17 cellular contexts compared by ENCODE assay signal in the genomic region with DNA sequence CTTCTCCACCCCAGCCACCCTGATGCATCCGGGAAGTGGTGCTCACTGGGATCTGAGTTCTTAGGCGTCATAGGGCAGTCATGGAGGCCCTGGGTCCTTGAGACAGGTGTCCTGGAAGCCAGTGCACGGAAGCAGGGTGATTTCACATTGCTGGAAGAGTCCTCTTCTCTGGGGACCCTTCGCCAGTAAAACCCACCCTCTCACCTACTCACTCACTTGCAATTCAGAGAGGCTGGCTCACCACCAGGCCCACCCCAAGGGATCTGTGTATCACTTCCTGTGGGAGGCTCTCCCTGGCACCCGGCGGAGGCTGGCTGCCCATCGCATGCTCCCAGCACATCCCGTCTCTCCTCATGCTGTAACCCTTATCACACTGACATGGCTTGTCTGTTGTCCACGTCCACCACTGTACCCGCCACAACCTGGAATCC. TPM values are rescaled to one million over a fixed set of nuclear protein-coding genes. Genes with fewer than 3 reads are reported as not detected.
DNase-seq lines count a peak whose midpoint lies in the region; ATAC-seq and TF ChIP-seq lines count a peak whose summit lies in the region.
"Had no signal": no experiment of that assay in that cellular context is flagged by ENCODE, and none has a peak within 500 bp of the region (broad histone marks: within the 10 kb centered on the region; RNA-seq: fewer than 3 reads in every experiment).

No MANE protein-coding gene starts in this region.

- peak overlapping the region; percentile 44; the same call in 1 of the 2 replicates for H2AFZ ChIP-seq in KMS-11 (ENCODE audit: low read depth)

- peaks cover 8% of the 10 kb centered on the region for H3K36me3 Mint-ChIP-seq in T-helper 1 cell treated with Interleukin-12 subunit alpha and Interleukin-12 subunit beta and Interleukin-4 antibody, amounts not matched to agents 30 μg/mL and 1 μg/mL, for 36 hours (ENCODE audit: low read depth)
- H3K36me3 Mint-ChIP-seq in naive thymus-derived CD8-positive, alpha-beta T cell: no peaks in the 10 kb centered on the region
- H3K36me3 Mint-ChIP-seq: naive B cell had no signal

- H3K4me1 ChIP-seq in KMS-11 (ENCODE audit: low read depth, poor library complexity, severe bottlenecking) (peaks cover 100% of the 10 kb centered on the region), ascending aorta (peaks cover 0 to 14% of the 10 kb centered on the region in 2 donors)
- H3K4me1 ChIP-seq: foreskin keratinocyte had no signal

- peak overlapping the region; percentile 72 for H3K4me3 Mint-ChIP-seq in T-helper 1 cell treated with Interleukin-12 subunit alpha and Interleukin-12 subunit beta and Interleukin-4 antibody, amounts not matched to agents 30 μg/mL and 1 μg/mL, for 36 hours
- H3K4me3 Mint-ChIP-seq in naive thymus-derived CD8-positive, alpha-beta T cell: peak overlapping the region in 6 of 10 donors; percentile 48 to 84 (median 77)
- H3K4me3 Mint-ChIP-seq: naive B cell had no signal

- ATAC-seq in naive thymus-derived CD8-positive, alpha-beta T cell: no peak
- ATAC-seq in HG03039 (IDR thresholded peaks at IDR 0.05; ENCODE audit: unreplicated experiment): no peak
- ATAC-seq: foreskin keratinocyte had no signal

- no peaks in the 10 kb centered on the region for H4K20me1 ChIP-seq in KMS-11 (ENCODE audit: insufficient read depth)

- H3K4me3 ChIP-seq in KMS-11 (IDR thresholded peaks at IDR 0.05; ENCODE audit: insufficient read depth, low read depth, low read length): no peak overlapping the region
- H3K4me3 ChIP-seq in ascending aorta: no peak overlapping the region

- no peaks in the 10 kb centered on the region for H3K9me3 ChIP-seq in ascending aorta

- H3K27ac Mint-ChIP-seq in T-helper 1 cell treated with Interleukin-12 subunit alpha and Interleukin-12 subunit beta and Interleukin-4 antibody, amounts not matched to agents 30 μg/mL and 1 μg/mL, for 36 hours: peak overlapping the region; percentile 96
- peak overlapping the region in 4 of 10 donors; percentile 29 to 72 (median 48) for H3K27ac Mint-ChIP-seq in naive thymus-derived CD8-positive, alpha-beta T cell

- no peak for DNase-seq in T-helper 1 cell
- peak; percentile 4 to 69 for DNase-seq in ascending aorta (ENCODE audit: low spot score in 2 of 2)
- no peak for DNase-seq in naive thymus-derived CD8-positive, alpha-beta T cell
- DNase-seq in SKM-1 (lab: John Stamatoyannopoulos, UW; ENCODE audit: unreplicated experiment): no peak
- no peak for DNase-seq in NCI-H446 treated with DMSO at 0.1 percent for 48 hours (lab: John Stamatoyannopoulos, UW)
- DNase-seq: DMS53, foreskin keratinocyte, immature natural killer cell, Kasumi-1, naive B cell, NCI-H2171 treated with DMSO at 0.1 percent for 48 hours, small intestine had no signal

- TF ChIP-seq CTCF in KMS-11 (conservative IDR thresholded peaks at IDR 0.05; ENCODE audit: low read depth, low read length) (no peak), ascending aorta (IDR thresholded peaks at IDR 0.05) (no peak)

- peaks cover 69% of the 10 kb centered on the region for H3K4me1 Mint-ChIP-seq in T-helper 1 cell treated with Interleukin-12 subunit alpha and Interleukin-12 subunit beta and Interleukin-4 antibody, amounts not matched to agents 30 μg/mL and 1 μg/mL, for 36 hours (ENCODE audit: low read depth)
- peaks cover 26 to 77% (median 74%) of the 10 kb centered on the region in 4 donors for H3K4me1 Mint-ChIP-seq in naive thymus-derived CD8-positive, alpha-beta T cell

- no peaks in the 10 kb centered on the region for H3K27me3 ChIP-seq in KMS-11 (ENCODE audit: insufficient read depth, low read depth)
- H3K27me3 ChIP-seq in ascending aorta: no peaks in the 10 kb centered on the region

- POLR2A ChIA-PET in naive thymus-derived CD8-positive, alpha-beta T cell (lab: Charles Lee): no interaction called here

- H3K27me3 Mint-ChIP-seq in T-helper 1 cell treated with Interleukin-12 subunit alpha and Interleukin-12 subunit beta and Interleukin-4 antibody, amounts not matched to agents 30 μg/mL and 1 μg/mL, for 36 hours (ENCODE audit: low read depth): no peaks in the 10 kb centered on the region
- no peaks in the 10 kb centered on the region for H3K27me3 Mint-ChIP-seq in naive thymus-derived CD8-positive, alpha-beta T cell

- no peaks in the 10 kb centered on the region for H3K79me2 ChIP-seq in KMS-11 (ENCODE audit: insufficient read depth, low read depth)

- intact Hi-C loops in ascending aorta (cut with DNase I): no loop called here

- H3K9ac ChIP-seq in KMS-11: peak overlapping the region; percentile 74

- H3K4me2 ChIP-seq in KMS-11: peak overlapping the region; percentile 99

- H3K27ac ChIP-seq in KMS-11: peak overlapping the region; percentile 97
- H3K27ac ChIP-seq in ascending aorta: no peak overlapping the region
- H3K27ac ChIP-seq: foreskin keratinocyte had no signal

- H3K36me3 ChIP-seq in KMS-11 (ENCODE audit: insufficient read depth): no peaks in the 10 kb centered on the region
- H3K36me3 ChIP-seq in ascending aorta: no peaks in the 10 kb centered on the region

- no peaks in the 10 kb centered on the region for H3K9me3 Mint-ChIP-seq in T-helper 1 cell treated with Interleukin-12 subunit alpha and Interleukin-12 subunit beta and Interleukin-4 antibody, amounts not matched to agents 30 μg/mL and 1 μg/mL, for 36 hours
- H3K9me3 Mint-ChIP-seq in naive thymus-derived CD8-positive, alpha-beta T cell: no peaks in the 10 kb centered on the region
- H3K9me3 Mint-ChIP-seq: naive B cell had no signal

RNA-seq across cellular contexts. Expression of a gene that starts 40.2 kb away (rescaled TPM):
- not detected for total RNA-seq in ascending aorta
- total RNA-seq in naive thymus-derived CD8-positive, alpha-beta T cell: not detected
- polyA plus RNA-seq in naive thymus-derived CD8-positive, alpha-beta T cell: not detected
- total RNA-seq: foreskin keratinocyte, RPMI7951, urinary bladder had no signal
- polyA plus RNA-seq: foreskin keratinocyte had no signal

Comparison
In these comparisons a context has a peak if more than half of its experiments do, and no peak if none do; other contexts are left out.
1. DNase-seq: peak in ascending aorta (2 of 2); none in T-helper 1 cell (0 of 5), naive thymus-derived CD8-positive, alpha-beta T cell (0 of 10), SKM-1 (single experiment) and NCI-H446 treated with DMSO at 0.1 percent for 48 hours (single experiment).